13 cellular contexts compared by ENCODE assay signal in the genomic region with DNA sequence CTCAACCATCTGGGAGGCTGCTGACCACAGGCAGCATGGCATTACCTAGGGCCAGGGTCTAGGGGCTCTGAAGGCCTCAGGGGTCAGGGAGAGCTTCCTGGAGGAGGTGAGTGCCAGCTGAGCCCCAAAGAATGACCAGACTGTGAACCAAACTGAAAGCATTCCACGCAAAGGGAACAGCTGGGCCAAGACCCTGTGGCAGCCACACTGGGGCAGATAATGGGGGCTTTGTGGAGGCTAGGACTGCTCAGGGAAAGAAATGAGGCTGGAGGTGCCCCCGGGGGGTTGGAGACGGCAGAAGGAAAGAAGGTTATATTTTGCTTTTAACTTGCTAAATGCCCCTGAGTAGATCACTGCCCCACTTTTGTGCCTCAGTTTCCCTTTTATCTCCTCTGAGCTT. TPM values are rescaled to one million over a fixed set of nuclear protein-coding genes. Genes with fewer than 3 reads are reported as not detected.
DNase-seq lines count a peak whose midpoint lies in the region; ATAC-seq and TF ChIP-seq lines count a peak whose summit lies in the region.
"Had no signal": no experiment of that assay in that cellular context is flagged by ENCODE, and none has a peak within 500 bp of the region (broad histone marks: within the 10 kb centered on the region; RNA-seq: fewer than 3 reads in every experiment).

No MANE protein-coding gene starts in this region.

- no peak for TF ChIP-seq RAD21 in SK-N-SH (IDR thresholded peaks at IDR 0.05; ENCODE audit: low read length)

- in situ Hi-C loops in Panc1 (cut with HindIII; ENCODE audit: low pct_unique_long_range_greater_than_20kb, low sequenced_read_pairs), result no loop called here

- TF ChIP-seq EP300 in SK-N-SH (IDR thresholded peaks at IDR 0.05; ENCODE audit: borderline replicate concordance in 1 of 2, low read depth in 1 of 2, low read length in 1 of 2), result no peak

- H3K79me2 ChIP-seq in SK-N-SH (ENCODE audit: insufficient read depth) (peaks cover 86% of the 10 kb centered on the region), hepatocyte (peaks cover 71% of the 10 kb centered on the region)

- no TSS peak for BruUV-seq in Panc1 (replicated peaks; lab: Mats Ljungman, UMichigan)

- H3F3A ChIP-seq in SK-N-SH (replicated peaks; ENCODE audit: insufficient read depth), result peaks cover 31% of the 10 kb centered on the region

- no peak overlapping the region for H3K9ac ChIP-seq in SK-N-SH

- H3K27ac ChIP-seq in SK-N-SH (ENCODE audit: low read depth in 2 of 2, low read length in 1 of 2), result peak overlapping the region; percentile 45 to 64; a peak in 2 of 4 replicates
- peak overlapping the region; percentile 57 for H3K27ac ChIP-seq in Panc1 (ENCODE audit: low read length)
- H3K27ac ChIP-seq in hepatocyte, result peak overlapping the region; percentile 25
- peak overlapping the region in 1 of 2 donors; percentile 15 for H3K27ac ChIP-seq in coronary artery
- H3K27ac ChIP-seq: 22Rv1 had no signal

- H3K4me1 ChIP-seq in SK-N-SH (ENCODE audit: control insufficient read depth in 1 of 2, insufficient read depth in 2 of 2, low read depth in 1 of 2, low read length in 1 of 2) (peaks cover 46 to 70% of the 10 kb centered on the region in 2 experiments), Panc1 (ENCODE audit: control insufficient read depth, insufficient read depth, low read length) (peaks cover 70% of the 10 kb centered on the region), hepatocyte (ENCODE audit: insufficient read depth) (peaks cover 33% of the 10 kb centered on the region)

- no peaks in the 10 kb centered on the region for H3K9me3 Mint-ChIP-seq in stimulated activated effector memory CD8-positive, alpha-beta T cell treated with anti-CD3 and anti-CD28 coated beads, Interleukin-12 subunit alpha, Interleukin-12 subunit beta, amount 100 ng/mL, for 72 hours
- H3K9me3 Mint-ChIP-seq: activated B cell treated with CpG ODN at 0.5 μM for 24 hours; CD4-positive, CD25-positive, alpha-beta regulatory T cell had no signal

- H3K4me2 ChIP-seq in SK-N-SH (no peak overlapping the region), hepatocyte (no peak overlapping the region)

- H3K4me3 ChIP-seq in SK-N-SH (ENCODE audit: low read depth in 2 of 2, low read length in 1 of 2), result no peak overlapping the region
- H3K4me3 ChIP-seq in Panc1 (ENCODE audit: low read depth in 2 of 2, low read length in 2 of 2), result no peak overlapping the region
- no peak overlapping the region for H3K4me3 ChIP-seq in hepatocyte
- H3K4me3 ChIP-seq in coronary artery, result no peak overlapping the region

- no peak for DNase-seq in SK-N-SH
- DNase-seq in Panc1 (ENCODE audit: low read depth, low spot score), result no peak
- DNase-seq in hepatocyte (ENCODE audit: low spot score), result no peak
- DNase-seq in stimulated activated effector memory CD8-positive, alpha-beta T cell treated with anti-CD3 and anti-CD28 coated beads, Interleukin-12 subunit alpha, Interleukin-12 subunit beta, amount 100 ng/mL, for 72 hours (ENCODE audit: low spot score in 2 of 2), result no peak
- DNase-seq in NCI-H345 (lab: John Stamatoyannopoulos, UW), result no peak
- DNase-seq in coronary artery (ENCODE audit: low spot score), result no peak
- no peak for DNase-seq in islet precursor cell
- DNase-seq: activated B cell treated with CpG ODN at 0.5 μM for 24 hours; brain microvascular endothelial cell; CD4-positive, CD25-positive, alpha-beta regulatory T cell; NCI-H1930 had no signal

- intact Hi-C loops in Panc1 (cut with micrococcal nuclease; ENCODE audit: unreplicated experiment), result no loop called here

- WGBS in SK-N-SH (ENCODE audit: low lambda C conversion rate), result 94% methylated on average over 3 of the region's 3 CpGs
- 95% methylated on average over 3 of the region's 3 CpGs for WGBS in hepatocyte (ENCODE audit: low lambda C conversion rate, missing lambda C conversion rate)

- H3K9me2 ChIP-seq in SK-N-SH (no peaks in the 10 kb centered on the region), hepatocyte (replicated peaks; ENCODE audit: insufficient read depth) (no peaks in the 10 kb centered on the region)

- H3K36me3 ChIP-seq in SK-N-SH (replicated peaks in 1 of 2; ENCODE audit: control insufficient read depth in 1 of 2, insufficient read depth in 2 of 2, low read length in 1 of 2) (peaks cover 6 to 46% of the 10 kb centered on the region in 2 experiments), Panc1 (ENCODE audit: control insufficient read depth, insufficient read depth, low read length) (no peaks in the 10 kb centered on the region), hepatocyte (replicated peaks; ENCODE audit: insufficient read depth, low read depth) (no peaks in the 10 kb centered on the region)

- H3K36me3 Mint-ChIP-seq in stimulated activated effector memory CD8-positive, alpha-beta T cell treated with anti-CD3 and anti-CD28 coated beads, Interleukin-12 subunit alpha, Interleukin-12 subunit beta, amount 100 ng/mL, for 72 hours, result peaks cover 8% of the 10 kb centered on the region

- POLR2A ChIA-PET in SK-N-SH (lab: Yijun Ruan, JAX), result no interaction called here
- POLR2A ChIA-PET in Panc1 (lab: Charles Lee), result no interaction called here

- peaks cover 12% of the 10 kb centered on the region for H3K4me1 Mint-ChIP-seq in stimulated activated effector memory CD8-positive, alpha-beta T cell treated with anti-CD3 and anti-CD28 coated beads, Interleukin-12 subunit alpha, Interleukin-12 subunit beta, amount 100 ng/mL, for 72 hours
- H3K4me1 Mint-ChIP-seq: activated B cell treated with CpG ODN at 0.5 μM for 24 hours had no signal

- peaks cover 70% of the 10 kb centered on the region for H4K20me1 ChIP-seq in SK-N-SH (ENCODE audit: insufficient read depth)
- H4K20me1 ChIP-seq in hepatocyte (ENCODE audit: insufficient read depth, poor library complexity, severe bottlenecking), result peaks cover 79% of the 10 kb centered on the region

- ATAC-seq in SK-N-SH treated with all-trans-retinoic acid at 6 μM for 48 hours (no peak), Panc1 (no peak)
- ATAC-seq in stimulated activated effector memory CD8-positive, alpha-beta T cell treated with anti-CD3 and anti-CD28 coated beads, Interleukin-12 subunit alpha, Interleukin-12 subunit beta, amount 100 ng/mL, for 72 hours, result no peak

- H3K27ac Mint-ChIP-seq in stimulated activated effector memory CD8-positive, alpha-beta T cell treated with anti-CD3 and anti-CD28 coated beads, Interleukin-12 subunit alpha, Interleukin-12 subunit beta, amount 100 ng/mL, for 72 hours, result peak overlapping the region; percentile 52
- H3K27ac Mint-ChIP-seq: activated B cell treated with CpG ODN at 0.5 μM for 24 hours had no signal

- no peak overlapping the region for H3K4me3 Mint-ChIP-seq in stimulated activated effector memory CD8-positive, alpha-beta T cell treated with anti-CD3 and anti-CD28 coated beads, Interleukin-12 subunit alpha, Interleukin-12 subunit beta, amount 100 ng/mL, for 72 hours
- H3K4me3 Mint-ChIP-seq: activated B cell treated with CpG ODN at 0.5 μM for 24 hours; CD4-positive, CD25-positive, alpha-beta regulatory T cell had no signal

- no peak overlapping the region for H2AFZ ChIP-seq in SK-N-SH (ENCODE audit: low read depth)
- no peak overlapping the region for H2AFZ ChIP-seq in hepatocyte

- H3K27me3 ChIP-seq in SK-N-SH (ENCODE audit: insufficient read depth) (no peaks in the 10 kb centered on the region), Panc1 (ENCODE audit: control insufficient read depth, insufficient read depth, low read length) (no peaks in the 10 kb centered on the region), hepatocyte (no peaks in the 10 kb centered on the region)
- H3K27me3 ChIP-seq: brain microvascular endothelial cell had no signal

- CTCF ChIA-PET in SK-N-SH (lab: Yijun Ruan, JAX) (interaction anchor here (1.2 to 3.0 kb wide), 2 partner anchors 8 to 69 kb away, joined by 3 to 11 read pairs; no protein-coding TSS in a partner anchor), Panc1 (lab: Charles Lee) (no interaction called here)

- no peaks in the 10 kb centered on the region for H3K9me3 ChIP-seq in SK-N-SH
- no peaks in the 10 kb centered on the region for H3K9me3 ChIP-seq in Panc1 (ENCODE audit: control insufficient read depth, insufficient read depth, low read depth, low read length)
- no peaks in the 10 kb centered on the region for H3K9me3 ChIP-seq in hepatocyte (ENCODE audit: low read depth)

- no peak for TF ChIP-seq CTCF in SK-N-SH (IDR thresholded peaks at IDR 0.05)
- TF ChIP-seq CTCF in Panc1 (IDR thresholded peaks at IDR 0.05), result no peak
- TF ChIP-seq CTCF in hepatocyte (IDR thresholded peaks at IDR 0.05; ENCODE audit: poor library complexity), result no peak
- TF ChIP-seq CTCF in coronary artery (IDR thresholded peaks at IDR 0.05), result no peak

TF ChIP-seq in SK-N-SH, 30 proteins besides CTCF, POLR2A, EP300 and RAD21 (continues in another document):
- no peak for TF ChIP-seq TEAD4 (IDR thresholded peaks at IDR 0.05; ENCODE audit: borderline replicate concordance, insufficient read depth)
- no peak for TF ChIP-seq RCOR1 (IDR thresholded peaks at IDR 0.05; ENCODE audit: low read length)
- no peak for TF ChIP-seq RXRA (IDR thresholded peaks at IDR 0.05; ENCODE audit: borderline replicate concordance, low read depth)
- no peak for TF ChIP-seq SMC3 (IDR thresholded peaks at IDR 0.05; ENCODE audit: low read depth, low read length)

TF ChIP-seq in SK-N-SH treated with all-trans-retinoic acid at 6 μM for 48 hours, 23 proteins besides CTCF, POLR2A, EP300 and RAD21 (continues in another document):
- TF ChIP-seq OSR1 (CRISPR knock-in tag; IDR thresholded peaks at IDR 0.05) (no peak), TOX (CRISPR knock-in tag; IDR thresholded peaks at IDR 0.05; ENCODE audit: borderline replicate concordance) (no peak), RARB (CRISPR knock-in tag; IDR thresholded peaks at IDR 0.05) (no peak), GLIS3 (CRISPR knock-in tag; IDR thresholded peaks at IDR 0.05) (no peak), ISL1 (CRISPR knock-in tag; IDR thresholded peaks at IDR 0.05) (no peak), ESRRG (CRISPR knock-in tag; IDR thresholded peaks at IDR 0.05) (no peak)
- TF ChIP-seq, protein P1, sequence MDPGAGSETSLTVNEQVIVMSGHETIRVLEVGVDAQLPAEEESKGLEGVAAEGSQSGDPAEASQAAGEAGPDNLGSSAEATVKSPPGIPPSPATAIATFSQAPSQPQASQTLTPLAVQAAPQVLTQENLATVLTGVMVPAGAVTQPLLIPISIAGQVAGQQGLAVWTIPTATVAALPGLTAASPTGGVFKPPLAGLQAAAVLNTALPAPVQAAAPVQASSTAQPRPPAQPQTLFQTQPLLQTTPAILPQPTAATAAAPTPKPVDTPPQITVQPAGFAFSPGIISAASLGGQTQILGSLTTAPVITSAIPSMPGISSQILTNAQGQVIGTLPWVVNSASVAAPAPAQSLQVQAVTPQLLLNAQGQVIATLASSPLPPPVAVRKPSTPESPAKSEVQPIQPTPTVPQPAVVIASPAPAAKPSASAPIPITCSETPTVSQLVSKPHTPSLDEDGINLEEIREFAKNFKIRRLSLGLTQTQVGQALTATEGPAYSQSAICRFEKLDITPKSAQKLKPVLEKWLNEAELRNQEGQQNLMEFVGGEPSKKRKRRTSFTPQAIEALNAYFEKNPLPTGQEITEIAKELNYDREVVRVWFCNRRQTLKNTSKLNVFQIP (CRISPR knock-in tag; IDR thresholded peaks at IDR 0.05; ENCODE audit: borderline replicate concordance, low read depth), result no peak

RNA-seq across cellular contexts. Expression of gene ZMIZ1, which starts 57.6 kb away (rescaled TPM):
- 6.6 and 23.5 TPM in 2 replicates for polyA plus RNA-seq in SK-N-SH (2012; rRNA removed)
- 13.6 and 23.5 TPM in 2 replicates for polyA plus RNA-seq in SK-N-SH (2012; cell fraction: cytosol; rRNA removed)
- polyA plus RNA-seq in SK-N-SH (2012; cell fraction: nucleus; rRNA removed), result 39.0 and 44.8 TPM in 2 replicates
- total RNA-seq in Panc1 (2021; ENCODE audit: unreplicated experiment), result 34.2 TPM
- 29.1 TPM for polyA plus RNA-seq in Panc1 (2012; ENCODE audit: insufficient read length)
- 16.5 and 30.9 TPM in 2 replicates for total RNA-seq in hepatocyte
- 32.4 and 34.4 TPM in 2 replicates for polyA plus RNA-seq in hepatocyte
